In genomic region chr5:32595118-32595517, GRCh38 we compare ENCODE assay signal across 24 cellular contexts. TPM values are rescaled to one million over a fixed set of nuclear protein-coding genes. Genes with fewer than 3 reads are reported as not detected.
DNase-seq lines count a peak whose midpoint lies in the region; ATAC-seq, FAIRE-seq and TF ChIP-seq lines count a peak whose summit lies in the region.
"Had no signal": no experiment of that assay in that cellular context is flagged by ENCODE, and none has a peak within 500 bp of the region (broad histone marks: within the 10 kb centered on the region; RNA-seq: fewer than 3 reads in every experiment).

No MANE protein-coding gene starts in this region.

- H3K9me3 ChIP-seq in CD4-positive, CD25-positive, alpha-beta regulatory T cell (ENCODE audit: control insufficient read depth in 2 of 2, low read length in 2 of 2): no peaks in the 10 kb centered on the region
- no peaks in the 10 kb centered on the region for H3K9me3 ChIP-seq in right lobe of liver
- H3K9me3 ChIP-seq in vagina: no peaks in the 10 kb centered on the region
- H3K9me3 ChIP-seq: SJSA1 had no signal

- no peaks in the 10 kb centered on the region for H3K27me3 ChIP-seq in CD4-positive, CD25-positive, alpha-beta regulatory T cell (ENCODE audit: control insufficient read depth, insufficient read depth, low read length)
- H3K27me3 ChIP-seq in right lobe of liver (no peaks in the 10 kb centered on the region), vagina (no peaks in the 10 kb centered on the region)
- H3K27me3 ChIP-seq: SJSA1 had no signal

- H3K4me1 ChIP-seq in CD4-positive, CD25-positive, alpha-beta regulatory T cell (ENCODE audit: control insufficient read depth, insufficient read depth, low read length, poor library complexity, severe bottlenecking): peaks cover 41% of the 10 kb centered on the region
- peaks cover 0 to 3% (median 0%) of the 10 kb centered on the region in 4 donors for H3K4me1 ChIP-seq in right lobe of liver
- peaks cover 32% of the 10 kb centered on the region for H3K4me1 ChIP-seq in vagina

- peak overlapping the region; percentile 34 for H3K27ac ChIP-seq in CD4-positive, CD25-positive, alpha-beta regulatory T cell (ENCODE audit: insufficient read depth, low read length, poor library complexity, severe bottlenecking)
- H3K27ac ChIP-seq in right lobe of liver (no peak overlapping the region), vagina (no peak overlapping the region)
- H3K27ac ChIP-seq: SJSA1 had no signal

- H3K36me3 Mint-ChIP-seq in CD4-positive, CD25-positive, alpha-beta regulatory T cell: peaks cover 66% of the 10 kb centered on the region
- peaks cover 77% of the 10 kb centered on the region for H3K36me3 Mint-ChIP-seq in T-helper 2 cell treated with Interferon-gamma antibody and Interleukin-4, amounts not matched to agents 5 μg/mL and 100 μg/mL, for 36 hours (ENCODE audit: low read depth)
- peaks cover 97% of the 10 kb centered on the region for H3K36me3 Mint-ChIP-seq in effector memory CD8-positive, alpha-beta T cell (ENCODE audit: insufficient read depth)

- H3K4me3 ChIP-seq in CD4-positive, CD25-positive, alpha-beta regulatory T cell (ENCODE audit: low read depth, low read length): peak overlapping the region; percentile 14
- no peak overlapping the region for H3K4me3 ChIP-seq in right lobe of liver
- H3K4me3 ChIP-seq in vagina: no peak overlapping the region
- H3K4me3 ChIP-seq: SJSA1 had no signal

- ATAC-seq in CD4-positive, CD25-positive, alpha-beta regulatory T cell (ENCODE audit: low read depth in 2 of 2): no peak
- ATAC-seq in effector memory CD8-positive, alpha-beta T cell (replicated peaks): peak; percentile 29
- no peak for ATAC-seq in right lobe of liver
- ATAC-seq in Right ventricle myocardium superior (ENCODE audit: poor library complexity): no peak
- ATAC-seq: right cardiac atrium; stimulated activated naive B cell treated with anti-CD40 and anti-IgM and Interleukin-4, amounts not matched to agents 10 μg/mL and 1 μg/mL and 100 μg/mL, for 72 hours had no signal

- TF ChIP-seq CTCF in right lobe of liver (IDR thresholded peaks at IDR 0.05) (no peak), vagina (IDR thresholded peaks at IDR 0.05) (no peak)

- no peaks in the 10 kb centered on the region for H3K9me3 Mint-ChIP-seq in CD4-positive, CD25-positive, alpha-beta regulatory T cell
- H3K9me3 Mint-ChIP-seq in T-helper 2 cell treated with Interferon-gamma antibody and Interleukin-4, amounts not matched to agents 5 μg/mL and 100 μg/mL, for 36 hours: no peaks in the 10 kb centered on the region
- no peaks in the 10 kb centered on the region for H3K9me3 Mint-ChIP-seq in effector memory CD8-positive, alpha-beta T cell
- H3K9me3 Mint-ChIP-seq: activated B cell treated with CpG ODN at 0.5 μM for 24 hours; stimulated activated naive B cell treated with anti-CD40 and anti-IgM and Interleukin-4, amounts not matched to agents 10 μg/mL and 1 μg/mL and 100 μg/mL, for 72 hours had no signal

- no peak for TF ChIP-seq POLR2A in right lobe of liver (IDR thresholded peaks at IDR 0.05)
- TF ChIP-seq POLR2A in vagina (IDR thresholded peaks at IDR 0.05): no peak

- peak overlapping the region in 2 of 3 donors; percentile 16 to 75 for H3K27ac Mint-ChIP-seq in CD4-positive, CD25-positive, alpha-beta regulatory T cell
- H3K27ac Mint-ChIP-seq in T-helper 2 cell treated with Interferon-gamma antibody and Interleukin-4, amounts not matched to agents 5 μg/mL and 100 μg/mL, for 36 hours: no peak overlapping the region
- peak overlapping the region in 1 of 2 donors; percentile 42 for H3K27ac Mint-ChIP-seq in effector memory CD8-positive, alpha-beta T cell
- H3K27ac Mint-ChIP-seq: activated B cell treated with CpG ODN at 0.5 μM for 24 hours; stimulated activated naive B cell treated with anti-CD40 and anti-IgM and Interleukin-4, amounts not matched to agents 10 μg/mL and 1 μg/mL and 100 μg/mL, for 72 hours had no signal

- peaks cover 56 to 79% (median 65%) of the 10 kb centered on the region in 4 donors for H3K4me1 Mint-ChIP-seq in CD4-positive, CD25-positive, alpha-beta regulatory T cell
- H3K4me1 Mint-ChIP-seq in T-helper 2 cell treated with Interferon-gamma antibody and Interleukin-4, amounts not matched to agents 5 μg/mL and 100 μg/mL, for 36 hours (ENCODE audit: low read depth): peaks cover 51% of the 10 kb centered on the region
- peaks cover 37 to 65% of the 10 kb centered on the region in 2 donors for H3K4me1 Mint-ChIP-seq in effector memory CD8-positive, alpha-beta T cell (ENCODE audit: low read depth in 2 of 2)

- 76% methylated on average over 2 of the region's 2 CpGs for WGBS in right lobe of liver (ENCODE audit: insufficient coverage, low coverage, low lambda C conversion rate, missing lambda C conversion rate)

- no peaks in the 10 kb centered on the region for H3K27me3 Mint-ChIP-seq in CD4-positive, CD25-positive, alpha-beta regulatory T cell
- no peaks in the 10 kb centered on the region for H3K27me3 Mint-ChIP-seq in T-helper 2 cell treated with Interferon-gamma antibody and Interleukin-4, amounts not matched to agents 5 μg/mL and 100 μg/mL, for 36 hours (ENCODE audit: low read depth)
- H3K27me3 Mint-ChIP-seq in effector memory CD8-positive, alpha-beta T cell: no peaks in the 10 kb centered on the region
- H3K27me3 Mint-ChIP-seq: activated B cell treated with CpG ODN at 0.5 μM for 24 hours; stimulated activated naive B cell treated with anti-CD40 and anti-IgM and Interleukin-4, amounts not matched to agents 10 μg/mL and 1 μg/mL and 100 μg/mL, for 72 hours had no signal

- peak; percentile 8 for FAIRE-seq in GM19239 (lab: Jason Lieb, UNC)
- FAIRE-seq: bronchial epithelial cell had no signal

- peaks cover 90% of the 10 kb centered on the region for H3K36me3 ChIP-seq in CD4-positive, CD25-positive, alpha-beta regulatory T cell (ENCODE audit: control insufficient read depth, insufficient read depth, low read length)
- peaks cover 3 to 93% (median 37%) of the 10 kb centered on the region in 4 donors for H3K36me3 ChIP-seq in right lobe of liver
- peaks cover 2 to 62% of the 10 kb centered on the region in 2 donors for H3K36me3 ChIP-seq in vagina

- no peak for DNase-seq in CD4-positive, CD25-positive, alpha-beta regulatory T cell
- DNase-seq in GM19239 (ENCODE audit: insufficient read length, low spot score) (no peak), right lobe of liver (no peak), vagina (ENCODE audit: extremely low spot score in 2 of 2) (no peak), Right ventricle myocardium superior (no peak)
- DNase-seq in T-helper 2 cell treated with Interferon-gamma antibody and Interleukin-4, amounts not matched to agents 5 μg/mL and 100 μg/mL, for 36 hours (ENCODE audit: low spot score): no peak
- no peak for DNase-seq in effector memory CD8-positive, alpha-beta T cell
- DNase-seq in effector CD4-positive, alpha-beta T cell: no peak
- DNase-seq: activated B cell treated with CpG ODN at 0.5 μM for 24 hours; dermis blood vessel endothelial cell; DND-41; foreskin melanocyte; hippocampal formation; islet precursor cell; NCI-H1105 treated with DMSO at 0.1 percent for 48 hours; NCI-H2107; NCI-H524; OCI-M1; right cardiac atrium; stimulated activated CD4-positive, alpha-beta T cell treated with anti-CD3 and anti-CD28 coated beads, Interleukin-15, amount 100 ng/mL, for 24 hours; stimulated activated naive B cell treated with anti-CD40 and anti-IgM and Interleukin-4, amounts not matched to agents 10 μg/mL and 1 μg/mL and 100 μg/mL, for 72 hours; trophoblast cell had no signal

- intact Hi-C loops in right lobe of liver (cut with DNase I): no loop called here
- intact Hi-C loops in vagina (cut with DNase I): loop anchor here (10.0 kb wide), 1 partner anchor 360 kb away; no protein-coding TSS in a partner anchor
- intact Hi-C loops in Right ventricle myocardium superior (cut with DNase I): no loop called here

- H3K4me3 Mint-ChIP-seq in CD4-positive, CD25-positive, alpha-beta regulatory T cell: peak overlapping the region; percentile 7 to 85 (median 16)
- H3K4me3 Mint-ChIP-seq in T-helper 2 cell treated with Interferon-gamma antibody and Interleukin-4, amounts not matched to agents 5 μg/mL and 100 μg/mL, for 36 hours: peak overlapping the region; percentile 31
- peak overlapping the region in 1 of 2 donors; percentile 43 for H3K4me3 Mint-ChIP-seq in effector memory CD8-positive, alpha-beta T cell
- H3K4me3 Mint-ChIP-seq: activated B cell treated with CpG ODN at 0.5 μM for 24 hours; stimulated activated naive B cell treated with anti-CD40 and anti-IgM and Interleukin-4, amounts not matched to agents 10 μg/mL and 1 μg/mL and 100 μg/mL, for 72 hours had no signal

RNA-seq across cellular contexts. Expression of gene SUB1, which starts 9.8 kb away (rescaled TPM):
- 379 TPM for total RNA-seq in CD4-positive, CD25-positive, alpha-beta regulatory T cell
- polyA plus RNA-seq in CD4-positive, CD25-positive, alpha-beta regulatory T cell: 100 to 1,000 TPM; 566 to 848 (median 647) TPM
- 100 to 1,000 TPM in 3 of 6 experiments, 10 to 100 TPM in 3; 52.5 to 124 (median 94.9) TPM for total RNA-seq in right lobe of liver
- 71.9 TPM for total RNA-seq in vagina
- 175 TPM for total RNA-seq in Right ventricle myocardium superior
